16 cellular contexts compared by ENCODE assay signal in genomic region chr6:131636880-131637792, GRCh38. TPM values are rescaled to one million over a fixed set of nuclear protein-coding genes. Genes with fewer than 3 reads are reported as not detected.
DNase-seq lines count a peak whose midpoint lies in the region; ATAC-seq and TF ChIP-seq lines count a peak whose summit lies in the region.
"Had no signal": no experiment of that assay in that cellular context is flagged by ENCODE, and none has a peak within 500 bp of the region (broad histone marks: within the 10 kb centered on the region; RNA-seq: fewer than 3 reads in every experiment).

ENPP3 (plus strand) TSS chr6:131637302; CDS start chr6:131637385, 83 bp downstream.

- no peaks in the 10 kb centered on the region for H3K9me3 ChIP-seq in left lung
- H3K9me3 ChIP-seq in transverse colon: no peaks in the 10 kb centered on the region
- H3K9me3 ChIP-seq in SJCRH30 (replicated peaks): no peaks in the 10 kb centered on the region

- H3K4me1 Mint-ChIP-seq in T-helper 2 cell treated with Interferon-gamma antibody and Interleukin-4, amounts not matched to agents 5 μg/mL and 100 μg/mL, for 36 hours (ENCODE audit: low read depth): peaks cover 9% of the 10 kb centered on the region
- H3K4me1 Mint-ChIP-seq: GM23338 had no signal

- in situ Hi-C loops in transverse colon (cut with MboI; ENCODE audit: low pct_ligation_motif_present in 1 of 4, low pct_unique_long_range_greater_than_20kb in 1 of 4, low sequenced_read_pairs in 3 of 4): loop anchor here in 1 of 4 donors (25.0 kb wide), 1 partner anchor 1175 kb away; the partner anchor contains the start of gene RPS12

- WGBS in transverse colon (ENCODE audit: low coverage in 1 of 2), 2 donors: 51 to 52% methylated on average over 10 of the region's 10 CpGs

- H3K4me1 ChIP-seq in left lung (no peaks in the 10 kb centered on the region), transverse colon (peaks cover 0 to 6% (median 0%) of the 10 kb centered on the region in 4 donors), SJCRH30 (no peaks in the 10 kb centered on the region)

- H3K27ac ChIP-seq in left lung: no peak within 1 kb of the TSS
- peak within 1 kb of the TSS; percentile 3 to 62 (median 58) for H3K27ac ChIP-seq in transverse colon
- no peak within 1 kb of the TSS for H3K27ac ChIP-seq in SJCRH30

- peak; percentile 69 for ATAC-seq in left lung
- ATAC-seq: GM23338 had no signal

- H3K9me3 Mint-ChIP-seq in T-helper 2 cell treated with Interferon-gamma antibody and Interleukin-4, amounts not matched to agents 5 μg/mL and 100 μg/mL, for 36 hours: peaks cover 3% of the 10 kb centered on the region
- H3K9me3 Mint-ChIP-seq: GM23338; T-helper 1 cell treated with Interleukin-12 subunit alpha and Interleukin-12 subunit beta and Interleukin-4 antibody, amounts not matched to agents 30 μg/mL and 1 μg/mL, for 36 hours had no signal

- H3K27ac Mint-ChIP-seq in T-helper 2 cell treated with Interferon-gamma antibody and Interleukin-4, amounts not matched to agents 5 μg/mL and 100 μg/mL, for 36 hours: peak within 1 kb of the TSS; percentile 54
- H3K27ac Mint-ChIP-seq: GM23338; T-helper 1 cell treated with Interleukin-12 subunit alpha and Interleukin-12 subunit beta and Interleukin-4 antibody, amounts not matched to agents 30 μg/mL and 1 μg/mL, for 36 hours had no signal

- H3K36me3 Mint-ChIP-seq in T-helper 2 cell treated with Interferon-gamma antibody and Interleukin-4, amounts not matched to agents 5 μg/mL and 100 μg/mL, for 36 hours (ENCODE audit: low read depth): peaks cover 18% of the 10 kb centered on the region

- no peak for DNase-seq in T-helper 2 cell treated with Interferon-gamma antibody and Interleukin-4, amounts not matched to agents 5 μg/mL and 100 μg/mL, for 36 hours (ENCODE audit: low spot score)
- no peak for DNase-seq in T-helper 2 cell
- DNase-seq in cardiac fibroblast (ENCODE audit: low read depth in 2 of 2): peak; percentile 12 to 23
- no peak for DNase-seq in left lung
- no peak for DNase-seq in transverse colon
- no peak for DNase-seq in DMS79 (lab: John Stamatoyannopoulos, UW)
- DNase-seq in SJCRH30: no peak
- DNase-seq in activated naive CD4-positive, alpha-beta T cell (lab: John Stamatoyannopoulos, UW): no peak
- DNase-seq: activated CD4-positive, alpha-beta T cell treated with anti-CD3 and anti-CD28 coated beads, Interleukin-2, amount 50 U/mL, for 4 hours; effector CD8-positive, alpha-beta T cell; kidney glomerular epithelial cell; NCI-H146; NCI-H510A; stimulated activated naive CD4-positive, alpha-beta T cell had no signal

- H3K4me3 Mint-ChIP-seq in T-helper 2 cell treated with Interferon-gamma antibody and Interleukin-4, amounts not matched to agents 5 μg/mL and 100 μg/mL, for 36 hours: peak within 1 kb of the TSS; percentile 66
- H3K4me3 Mint-ChIP-seq: GM23338; T-helper 1 cell treated with Interleukin-12 subunit alpha and Interleukin-12 subunit beta and Interleukin-4 antibody, amounts not matched to agents 30 μg/mL and 1 μg/mL, for 36 hours had no signal

- peak; percentile 90 for TF ChIP-seq POLR2A in transverse colon (IDR thresholded peaks at IDR 0.05)

- H3K27me3 Mint-ChIP-seq in T-helper 2 cell treated with Interferon-gamma antibody and Interleukin-4, amounts not matched to agents 5 μg/mL and 100 μg/mL, for 36 hours (ENCODE audit: low read depth): no peaks in the 10 kb centered on the region

- no peak for TF ChIP-seq CTCF in cardiac fibroblast (IDR thresholded peaks at IDR 0.05; ENCODE audit: low read depth, low read length)
- TF ChIP-seq CTCF in left lung (IDR thresholded peaks at IDR 0.05): no peak
- TF ChIP-seq CTCF in transverse colon (IDR thresholded peaks at IDR 0.05): no peak

- intact Hi-C loops in left lung (cut with DNase I) (no loop called here), transverse colon (cut with DNase I; ENCODE audit: low total_unique reads) (no loop called here)

- H3K4me3 ChIP-seq in cardiac fibroblast (replicated peaks in 1 of 2; ENCODE audit: low read depth in 2 of 2, low read length in 2 of 2) (no peak within 1 kb of the TSS), left lung (no peak within 1 kb of the TSS), transverse colon (peak within 1 kb of the TSS in 3 of 4 donors; percentile 10 to 42 (median 14)), SJCRH30 (no peak within 1 kb of the TSS)
- H3K4me3 ChIP-seq: GM23338 had no signal

- no peak for TF ChIP-seq EP300 in transverse colon (IDR thresholded peaks at IDR 0.05; ENCODE audit: low read depth)

- H3K36me3 ChIP-seq in left lung: no peaks in the 10 kb centered on the region
- no peaks in the 10 kb centered on the region for H3K36me3 ChIP-seq in transverse colon
- H3K36me3 ChIP-seq in SJCRH30: no peaks in the 10 kb centered on the region

- H3K27me3 ChIP-seq in left lung (no peaks in the 10 kb centered on the region), transverse colon (no peaks in the 10 kb centered on the region), SJCRH30 (no peaks in the 10 kb centered on the region)

RNA-seq across cellular contexts. Expression of gene ENPP3, which starts in this region (rescaled TPM):
- total RNA-seq in left lung: under 1 TPM; 0.44 to 0.50 TPM
- total RNA-seq in transverse colon: 10 to 100 TPM in 3 of 4 donors, 1 to 10 TPM in 1; 4.6 to 28.1 (median 20.6) TPM
- total RNA-seq in SJCRH30 (2014; rRNA removed; shearing (Covaris generic)): 0.05 and 1.1 TPM in 2 replicates
- total RNA-seq: GM23338 had no signal

Comparison
In these comparisons a context has a peak if more than half of its experiments do, and no peak if none do; other contexts are left out.
1. Peak in ATAC-seq in left lung; RNA of the gene not detected or under 1 TPM.
2. DNase-seq: peak in cardiac fibroblast (2 of 2); none in T-helper 2 cell treated with Interferon-gamma antibody and Interleukin-4, amounts not matched to agents 5 μg/mL and 100 μg/mL, for 36 hours (single experiment), T-helper 2 cell (0 of 5), left lung (0 of 2), transverse colon (single experiment), DMS79 (single experiment), SJCRH30 (0 of 2) and activated naive CD4-positive, alpha-beta T cell (0 of 4).
3. H3K4me3 ChIP-seq: peak in transverse colon (3 of 4); none in cardiac fibroblast (0 of 2), left lung (0 of 2) and SJCRH30 (single experiment).
4. H3K27ac ChIP-seq: peak in transverse colon (4 of 4); none in left lung (0 of 2) and SJCRH30 (single experiment).